In the genomic region with DNA sequence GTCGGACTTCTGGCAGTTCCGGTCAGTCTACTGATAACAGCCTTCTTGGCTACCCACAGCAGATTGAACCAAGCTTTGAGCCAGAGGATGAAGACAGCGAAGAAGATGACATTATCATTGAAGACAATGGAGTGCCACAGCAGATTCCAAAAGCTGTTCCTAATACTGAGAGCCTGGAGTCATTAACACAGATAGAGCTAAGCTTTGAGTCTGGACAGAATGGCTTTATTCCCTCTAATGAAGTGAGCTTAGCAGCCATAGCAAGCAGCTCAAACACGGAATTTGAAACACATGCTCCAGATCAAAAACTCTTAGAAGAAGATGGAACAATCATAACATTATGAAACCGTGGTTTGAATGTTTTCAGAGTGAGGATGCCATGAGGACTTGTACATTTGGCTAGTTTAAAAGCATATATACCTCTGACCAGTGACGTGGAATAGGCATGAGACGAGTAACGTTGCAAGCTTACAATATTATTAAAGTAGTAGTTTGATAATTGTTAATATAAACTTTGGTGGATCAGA, we compare ENCODE assay signal across 1 cellular context.
TF ChIP-seq lines count a peak whose summit lies in the region.

No MANE protein-coding gene starts in this region.

TF ChIP-seq in HepG2, 621 proteins besides CTCF, POLR2A, EP300 and RAD21:
- TF ChIP-seq SP5 (CRISPR knock-in tag; IDR thresholded peaks at IDR 0.05; ENCODE audit: borderline replicate concordance, low read depth) (no peak), POLR2AphosphoS5 (IDR thresholded peaks at IDR 0.05; ENCODE audit: low read depth, low read length) (0 out of 2 replicates have a peak, but pooled peaks have one; percentile 14), RFX3 (CRISPR knock-in tag; IDR thresholded peaks at IDR 0.05) (no peak), AGO2 (optimal IDR thresholded peaks at IDR 0.05; ENCODE audit: low read depth, low read length) (peak; percentile 8), ZNF333 (CRISPR knock-in tag; IDR thresholded peaks at IDR 0.05; ENCODE audit: borderline replicate concordance) (no peak)
- TF ChIP-seq, protein P1, sequence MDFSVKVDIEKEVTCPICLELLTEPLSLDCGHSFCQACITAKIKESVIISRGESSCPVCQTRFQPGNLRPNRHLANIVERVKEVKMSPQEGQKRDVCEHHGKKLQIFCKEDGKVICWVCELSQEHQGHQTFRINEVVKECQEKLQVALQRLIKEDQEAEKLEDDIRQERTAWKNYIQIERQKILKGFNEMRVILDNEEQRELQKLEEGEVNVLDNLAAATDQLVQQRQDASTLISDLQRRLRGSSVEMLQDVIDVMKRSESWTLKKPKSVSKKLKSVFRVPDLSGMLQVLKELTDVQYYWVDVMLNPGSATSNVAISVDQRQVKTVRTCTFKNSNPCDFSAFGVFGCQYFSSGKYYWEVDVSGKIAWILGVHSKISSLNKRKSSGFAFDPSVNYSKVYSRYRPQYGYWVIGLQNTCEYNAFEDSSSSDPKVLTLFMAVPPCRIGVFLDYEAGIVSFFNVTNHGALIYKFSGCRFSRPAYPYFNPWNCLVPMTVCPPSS (IDR thresholded peaks at IDR 0.05): no peak
- TF ChIP-seq, protein P2, sequence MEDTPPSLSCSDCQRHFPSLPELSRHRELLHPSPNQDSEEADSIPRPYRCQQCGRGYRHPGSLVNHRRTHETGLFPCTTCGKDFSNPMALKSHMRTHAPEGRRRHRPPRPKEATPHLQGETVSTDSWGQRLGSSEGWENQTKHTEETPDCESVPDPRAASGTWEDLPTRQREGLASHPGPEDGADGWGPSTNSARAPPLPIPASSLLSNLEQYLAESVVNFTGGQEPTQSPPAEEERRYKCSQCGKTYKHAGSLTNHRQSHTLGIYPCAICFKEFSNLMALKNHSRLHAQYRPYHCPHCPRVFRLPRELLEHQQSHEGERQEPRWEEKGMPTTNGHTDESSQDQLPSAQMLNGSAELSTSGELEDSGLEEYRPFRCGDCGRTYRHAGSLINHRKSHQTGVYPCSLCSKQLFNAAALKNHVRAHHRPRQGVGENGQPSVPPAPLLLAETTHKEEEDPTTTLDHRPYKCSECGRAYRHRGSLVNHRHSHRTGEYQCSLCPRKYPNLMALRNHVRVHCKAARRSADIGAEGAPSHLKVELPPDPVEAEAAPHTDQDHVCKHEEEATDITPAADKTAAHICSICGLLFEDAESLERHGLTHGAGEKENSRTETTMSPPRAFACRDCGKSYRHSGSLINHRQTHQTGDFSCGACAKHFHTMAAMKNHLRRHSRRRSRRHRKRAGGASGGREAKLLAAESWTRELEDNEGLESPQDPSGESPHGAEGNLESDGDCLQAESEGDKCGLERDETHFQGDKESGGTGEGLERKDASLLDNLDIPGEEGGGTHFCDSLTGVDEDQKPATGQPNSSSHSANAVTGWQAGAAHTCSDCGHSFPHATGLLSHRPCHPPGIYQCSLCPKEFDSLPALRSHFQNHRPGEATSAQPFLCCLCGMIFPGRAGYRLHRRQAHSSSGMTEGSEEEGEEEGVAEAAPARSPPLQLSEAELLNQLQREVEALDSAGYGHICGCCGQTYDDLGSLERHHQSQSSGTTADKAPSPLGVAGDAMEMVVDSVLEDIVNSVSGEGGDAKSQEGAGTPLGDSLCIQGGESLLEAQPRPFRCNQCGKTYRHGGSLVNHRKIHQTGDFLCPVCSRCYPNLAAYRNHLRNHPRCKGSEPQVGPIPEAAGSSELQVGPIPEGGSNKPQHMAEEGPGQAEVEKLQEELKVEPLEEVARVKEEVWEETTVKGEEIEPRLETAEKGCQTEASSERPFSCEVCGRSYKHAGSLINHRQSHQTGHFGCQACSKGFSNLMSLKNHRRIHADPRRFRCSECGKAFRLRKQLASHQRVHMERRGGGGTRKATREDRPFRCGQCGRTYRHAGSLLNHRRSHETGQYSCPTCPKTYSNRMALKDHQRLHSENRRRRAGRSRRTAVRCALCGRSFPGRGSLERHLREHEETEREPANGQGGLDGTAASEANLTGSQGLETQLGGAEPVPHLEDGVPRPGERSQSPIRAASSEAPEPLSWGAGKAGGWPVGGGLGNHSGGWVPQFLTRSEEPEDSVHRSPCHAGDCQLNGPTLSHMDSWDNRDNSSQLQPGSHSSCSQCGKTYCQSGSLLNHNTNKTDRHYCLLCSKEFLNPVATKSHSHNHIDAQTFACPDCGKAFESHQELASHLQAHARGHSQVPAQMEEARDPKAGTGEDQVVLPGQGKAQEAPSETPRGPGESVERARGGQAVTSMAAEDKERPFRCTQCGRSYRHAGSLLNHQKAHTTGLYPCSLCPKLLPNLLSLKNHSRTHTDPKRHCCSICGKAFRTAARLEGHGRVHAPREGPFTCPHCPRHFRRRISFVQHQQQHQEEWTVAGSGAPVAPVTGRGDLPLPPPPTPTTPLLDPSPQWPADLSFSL (CRISPR knock-in tag; IDR thresholded peaks at IDR 0.05): no peak
- TF ChIP-seq, protein P3, sequence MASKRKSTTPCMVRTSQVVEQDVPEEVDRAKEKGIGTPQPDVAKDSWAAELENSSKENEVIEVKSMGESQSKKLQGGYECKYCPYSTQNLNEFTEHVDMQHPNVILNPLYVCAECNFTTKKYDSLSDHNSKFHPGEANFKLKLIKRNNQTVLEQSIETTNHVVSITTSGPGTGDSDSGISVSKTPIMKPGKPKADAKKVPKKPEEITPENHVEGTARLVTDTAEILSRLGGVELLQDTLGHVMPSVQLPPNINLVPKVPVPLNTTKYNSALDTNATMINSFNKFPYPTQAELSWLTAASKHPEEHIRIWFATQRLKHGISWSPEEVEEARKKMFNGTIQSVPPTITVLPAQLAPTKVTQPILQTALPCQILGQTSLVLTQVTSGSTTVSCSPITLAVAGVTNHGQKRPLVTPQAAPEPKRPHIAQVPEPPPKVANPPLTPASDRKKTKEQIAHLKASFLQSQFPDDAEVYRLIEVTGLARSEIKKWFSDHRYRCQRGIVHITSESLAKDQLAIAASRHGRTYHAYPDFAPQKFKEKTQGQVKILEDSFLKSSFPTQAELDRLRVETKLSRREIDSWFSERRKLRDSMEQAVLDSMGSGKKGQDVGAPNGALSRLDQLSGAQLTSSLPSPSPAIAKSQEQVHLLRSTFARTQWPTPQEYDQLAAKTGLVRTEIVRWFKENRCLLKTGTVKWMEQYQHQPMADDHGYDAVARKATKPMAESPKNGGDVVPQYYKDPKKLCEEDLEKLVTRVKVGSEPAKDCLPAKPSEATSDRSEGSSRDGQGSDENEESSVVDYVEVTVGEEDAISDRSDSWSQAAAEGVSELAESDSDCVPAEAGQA (IDR thresholded peaks at IDR 0.05; ENCODE audit: low read depth): no peak
- TF ChIP-seq, protein P3 (CRISPR knock-in tag; IDR thresholded peaks at IDR 0.05; ENCODE audit: borderline replicate concordance): no peak
